In genomic region chr5:88829773-88830172, GRCh38 we compare ENCODE assay signal across 10 cellular contexts. TPM values are rescaled to one million over a fixed set of nuclear protein-coding genes. Genes with fewer than 3 reads are reported as not detected.
DNase-seq lines count a peak whose midpoint lies in the region; ATAC-seq and TF ChIP-seq lines count a peak whose summit lies in the region.
"Had no signal": no experiment of that assay in that cellular context is flagged by ENCODE, and none has a peak within 500 bp of the region (broad histone marks: within the 10 kb centered on the region; RNA-seq: fewer than 3 reads in every experiment).

No MANE protein-coding gene starts in this region.

- no peaks in the 10 kb centered on the region for H3K9me3 Mint-ChIP-seq in Caco-2 (ENCODE audit: unreplicated experiment)

- peaks cover 66% of the 10 kb centered on the region for H3K4me1 ChIP-seq in BLaER1
- peaks cover 47% of the 10 kb centered on the region for H3K4me1 ChIP-seq in MM.1S (ENCODE audit: low read length)
- peaks cover 95 to 98% of the 10 kb centered on the region in 2 donors for H3K4me1 ChIP-seq in gastrocnemius medialis
- 0 out of 2 replicates have a peak, but pooled peaks cover 3% of the 10 kb centered on the region for H3K4me1 ChIP-seq in Caco-2

- TF ChIP-seq CTCF in MM.1S (IDR thresholded peaks at IDR 0.05; ENCODE audit: low read length) (no peak), gastrocnemius medialis (IDR thresholded peaks at IDR 0.05 in 4 of 5, conservative IDR thresholded peaks at IDR 0.05 in 1 of 5) (no peak), Caco-2 (IDR thresholded peaks at IDR 0.05; ENCODE audit: insufficient read depth in 1 of 2, low read depth in 1 of 2, low read length in 1 of 2, severe bottlenecking in 1 of 2, unreplicated experiment in 1 of 2) (no peak)

- H3K36me3 ChIP-seq in BLaER1, result 0 out of 2 replicates have a peak, but pooled peaks cover 4% of the 10 kb centered on the region
- H3K36me3 ChIP-seq in MM.1S (replicated peaks; ENCODE audit: insufficient read depth, low read length), result no peaks in the 10 kb centered on the region
- H3K36me3 ChIP-seq in gastrocnemius medialis, result no peaks in the 10 kb centered on the region
- H3K36me3 ChIP-seq in Caco-2 (ENCODE audit: control insufficient read depth, insufficient read depth, low read length), result no peaks in the 10 kb centered on the region

- no peak for ATAC-seq in gastrocnemius medialis
- no peak for ATAC-seq in GM19328 (IDR thresholded peaks at IDR 0.05; ENCODE audit: unreplicated experiment)

- H3K27ac ChIP-seq in BLaER1, result peak overlapping the region; percentile 97
- H3K27ac ChIP-seq in MM.1S (ENCODE audit: low read length), result peak overlapping the region; percentile 97
- peak overlapping the region; percentile 84 to 90 (median 87) for H3K27ac ChIP-seq in gastrocnemius medialis

- H3K4me3 Mint-ChIP-seq in Caco-2 (ENCODE audit: unreplicated experiment), result no peak overlapping the region

- no TSS peak for BruUV-seq in Caco-2 (replicated peaks; lab: Mats Ljungman, UMichigan)

- DNase-seq in MM.1S (peak; percentile 52), erythroblast (lab: John Stamatoyannopoulos, UW) (peak; percentile 12 to 21), gastrocnemius medialis (no peak), Caco-2 (no peak), NCI-H82 treated with DMSO at 0.1 percent for 48 hours (lab: John Stamatoyannopoulos, UW; ENCODE audit: unreplicated experiment) (no peak), NCI-H2081 (lab: John Stamatoyannopoulos, UW) (no peak)
- DNase-seq: activated CD8-positive, alpha-beta memory T cell treated with anti-CD3 and anti-CD28 coated beads, Interleukin-2, amount 50 U/mL, for 48 hours; stimulated activated CD4-positive, alpha-beta T cell treated with anti-CD3 and anti-CD28 coated beads, Interleukin-4, amount 100 ng/mL, for 4 hours had no signal

- CTCF ChIA-PET in Caco-2 (lab: Charles Lee), result no interaction called here

- H3K27me3 Mint-ChIP-seq in Caco-2 (ENCODE audit: insufficient read depth, unreplicated experiment), result no peaks in the 10 kb centered on the region

- TF ChIP-seq POLR2A in erythroblast (IDR thresholded peaks at IDR 0.05; ENCODE audit: low read length) (no peak), gastrocnemius medialis (IDR thresholded peaks at IDR 0.05) (no peak)

- H2AFZ ChIP-seq in MM.1S (ENCODE audit: low read length), result no peak overlapping the region

- POLR2A ChIA-PET in Caco-2 (lab: Charles Lee), result no interaction called here

- H3K4me2 ChIP-seq in BLaER1 (peak overlapping the region; percentile 84), MM.1S (ENCODE audit: low read depth, low read length) (peak overlapping the region; percentile 96)

- H3K27ac Mint-ChIP-seq in Caco-2 (ENCODE audit: unreplicated experiment), result no peak overlapping the region

- H3K9me2 ChIP-seq in MM.1S (replicated peaks; ENCODE audit: insufficient read depth, low read length), result no peaks in the 10 kb centered on the region

- intact Hi-C loops in gastrocnemius medialis (cut with DNase I; ENCODE audit: low total_unique reads), result loop anchor here (5.0 kb wide), 1 partner anchor 87 kb away; no protein-coding TSS in a partner anchor
- intact Hi-C loops in Caco-2 (cut with micrococcal nuclease; ENCODE audit: unreplicated experiment), result no loop called here

- H3K79me2 ChIP-seq in MM.1S (ENCODE audit: low read length), result peaks cover 99% of the 10 kb centered on the region

- H3K27me3 ChIP-seq in BLaER1 (no peaks in the 10 kb centered on the region), MM.1S (replicated peaks; ENCODE audit: insufficient read depth, low read length) (no peaks in the 10 kb centered on the region), gastrocnemius medialis (no peaks in the 10 kb centered on the region), Caco-2 (replicated peaks; ENCODE audit: control insufficient read depth, insufficient read depth, low read length) (no peaks in the 10 kb centered on the region)

- peaks cover 90% of the 10 kb centered on the region for H3F3A ChIP-seq in MM.1S (ENCODE audit: insufficient read depth, low read length)

- H3K9ac ChIP-seq in BLaER1 (peak overlapping the region; percentile 87), MM.1S (ENCODE audit: low read length) (peak overlapping the region; percentile 88)

- no peaks in the 10 kb centered on the region for H3K36me3 Mint-ChIP-seq in Caco-2 (ENCODE audit: insufficient read depth, unreplicated experiment)

- H3K4me1 Mint-ChIP-seq in Caco-2 (ENCODE audit: low read depth, unreplicated experiment), result peaks cover 7% of the 10 kb centered on the region

- in situ Hi-C loops in gastrocnemius medialis (cut with MboI; ENCODE audit: low sequenced_read_pairs in 4 of 4), result loop anchor here in 2 of 4 donors (5.0 to 10.0 kb wide), 2 partner anchors 48 to 55 kb away; partner anchors contain the start of gene MEF2C (in 1 of the 2)

- no peaks in the 10 kb centered on the region for H3K9me3 ChIP-seq in BLaER1
- H3K9me3 ChIP-seq in MM.1S (replicated peaks; ENCODE audit: insufficient read depth, low read length), result no peaks in the 10 kb centered on the region
- no peaks in the 10 kb centered on the region for H3K9me3 ChIP-seq in gastrocnemius medialis
- no peaks in the 10 kb centered on the region for H3K9me3 ChIP-seq in Caco-2

- peaks cover 14% of the 10 kb centered on the region for H4K20me1 ChIP-seq in BLaER1
- H4K20me1 ChIP-seq in MM.1S (ENCODE audit: insufficient read depth, low read length), result no peaks in the 10 kb centered on the region

- peak overlapping the region; percentile 81 for H3K4me3 ChIP-seq in BLaER1
- peak overlapping the region; percentile 52 for H3K4me3 ChIP-seq in MM.1S (ENCODE audit: low read length)
- H3K4me3 ChIP-seq in gastrocnemius medialis, result peak overlapping the region; percentile 0 to 40 (median 28)
- H3K4me3 ChIP-seq in Caco-2 (ENCODE audit: low read depth, low read length), result no peak overlapping the region

RNA-seq across cellular contexts. Expression of gene MEF2C, which starts 53.2 kb away (rescaled TPM):
- total RNA-seq in gastrocnemius medialis (100 to 1,000 TPM in 3 of 4 donors, 10 to 100 TPM in 1; 63.8 to 192 (median 128) TPM), Caco-2 (2022) (1.5 and 1.9 TPM in 2 replicates)

Comparison
In these comparisons a context has a peak if more than half of its experiments do, and no peak if none do; other contexts are left out.
1. DNase-seq: peak in MM.1S (single experiment) and erythroblast (2 of 2); none in gastrocnemius medialis (0 of 2), Caco-2 (0 of 2), NCI-H82 treated with DMSO at 0.1 percent for 48 hours (single experiment) and NCI-H2081 (0 of 2).
2. RNA of gene MEF2C, which starts 53.2 kb away (total RNA-seq): 63.8 to 192 TPM in gastrocnemius medialis; 1.5 to 1.9 TPM in Caco-2; every median in the first group is over 10 times any median in the second.
3. Peak in every context shown above with its lines, with median percentiles within 50 percentile points of each other: H3K27ac ChIP-seq.